Comparison of ENCODE assay signal across 17 cellular contexts in the genomic region with DNA sequence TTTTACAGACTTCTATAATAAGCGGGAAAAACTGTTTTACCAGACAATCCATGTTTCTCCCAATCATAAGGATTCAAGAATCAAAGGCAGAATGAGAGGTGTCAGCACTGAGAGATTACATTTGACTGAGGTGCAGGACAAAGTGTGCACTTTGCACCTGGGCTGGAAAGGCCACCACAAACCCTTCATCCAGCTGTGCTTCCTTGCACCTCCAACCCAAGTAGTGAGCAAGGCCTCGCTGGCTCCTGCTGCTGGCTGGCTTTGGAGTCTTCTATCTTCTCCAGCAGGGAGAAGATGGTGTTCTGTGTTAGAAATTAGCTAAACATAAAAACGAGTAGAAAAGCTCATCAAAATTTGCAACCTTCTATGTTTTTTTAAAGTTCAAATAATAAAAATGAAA.
A peak's percentile ranks its signal among the peaks of the same experiment; 100 is the strongest.
DNase-seq lines count a peak whose midpoint lies in the region; ATAC-seq, FAIRE-seq and TF ChIP-seq lines count a peak whose summit lies in the region.
"Had no signal": no experiment of that assay in that cellular context is flagged by ENCODE, and none has a peak within 500 bp of the region (broad histone marks: within the 10 kb centered on the region; RNA-seq: fewer than 3 reads in every experiment).

No MANE protein-coding gene starts in this region.

- no peak overlapping the region for H3K14ac ChIP-seq in H9 (ENCODE audit: insufficient read depth, low read length)

- H3K79me2 ChIP-seq in H9 (ENCODE audit: insufficient read depth, low read length): no peaks in the 10 kb centered on the region; the same call in 1 of the 2 replicates
- H3K79me2 ChIP-seq in PC-3 (ENCODE audit: low read length): no peaks in the 10 kb centered on the region
- peaks cover 87% of the 10 kb centered on the region for H3K79me2 ChIP-seq in hepatocyte

- no peak overlapping the region for H2BK15ac ChIP-seq in H9 (ENCODE audit: low read depth, low read length)

- no peaks in the 10 kb centered on the region for H3F3A ChIP-seq in PC-3 (ENCODE audit: low read length, unreplicated experiment)

- H3K4ac ChIP-seq in H9 (ENCODE audit: low read depth, low read length): no peak overlapping the region

- H3K9me3 Mint-ChIP-seq in H9: peaks cover 14 to 15% of the 10 kb centered on the region in 2 experiments

- no peak overlapping the region for H2BK20ac ChIP-seq in H9 (ENCODE audit: low read depth, low read length, poor library complexity, severe bottlenecking)

- no peak overlapping the region for H3T11ph ChIP-seq in H9 (ENCODE audit: low read length)

- no peaks in the 10 kb centered on the region for H4K20me1 ChIP-seq in H9 (ENCODE audit: control insufficient read depth, insufficient read depth, insufficient read length)
- no peaks in the 10 kb centered on the region for H4K20me1 ChIP-seq in PC-3 (ENCODE audit: low read length)
- no peaks in the 10 kb centered on the region for H4K20me1 ChIP-seq in hepatocyte (ENCODE audit: insufficient read depth, poor library complexity, severe bottlenecking)

- intact Hi-C loops in PC-3 (cut with micrococcal nuclease): no loop called here

- H2AK5ac ChIP-seq in H9 (ENCODE audit: insufficient read length, low read length): no peak overlapping the region

- no peak overlapping the region for H3K4me2 ChIP-seq in H9 (ENCODE audit: insufficient read depth, insufficient read length, low read length)
- H3K4me2 ChIP-seq in PC-3 (ENCODE audit: low read length): no peak overlapping the region
- peak overlapping the region; percentile 2 for H3K4me2 ChIP-seq in hepatocyte
- H3K4me2 ChIP-seq: SK-N-SH had no signal

- H3K9ac ChIP-seq in H9 (ENCODE audit: extremely low read depth, insufficient read length, low read length) (no peak overlapping the region), PC-3 (ENCODE audit: low read length) (no peak overlapping the region)
- H3K9ac ChIP-seq: SK-N-SH had no signal

- H4K5ac ChIP-seq in H9 (ENCODE audit: insufficient read length, low read depth, low read length): no peak overlapping the region

- no peaks in the 10 kb centered on the region for H3K9me2 ChIP-seq in PC-3 (replicated peaks; ENCODE audit: low read length)
- H3K9me2 ChIP-seq in hepatocyte (replicated peaks; ENCODE audit: insufficient read depth): no peaks in the 10 kb centered on the region
- H3K9me2 ChIP-seq: SK-N-SH had no signal

- no peak overlapping the region for H4K8ac ChIP-seq in H9 (replicated peaks; ENCODE audit: insufficient read length, low read depth, low read length)

- no peak overlapping the region for H2BK5ac ChIP-seq in H9 (ENCODE audit: insufficient read length, low read length)

- DNase-seq in H9: no peak
- DNase-seq in PC-3: no peak
- DNase-seq in hepatocyte (ENCODE audit: low spot score): peak; percentile 7
- DNase-seq in small intestine: peak; percentile 38
- no peak for DNase-seq in NCI-H128 (lab: John Stamatoyannopoulos, UW; ENCODE audit: unreplicated experiment)
- no peak for DNase-seq in stimulated activated CD4-positive, alpha-beta T cell treated with anti-CD3 and anti-CD28 coated beads, Interleukin-4, amount 100 ng/mL, for 24 hours
- no peak for DNase-seq in NCI-H1105 treated with DMSO at 0.1 percent for 48 hours (lab: John Stamatoyannopoulos, UW)
- DNase-seq: DMS79; MG63; NCI-H187; NCI-H226; NCI-H526; NK-92 treated with Interleukin-12 subunit alpha and Interleukin-12 subunit beta, amount 100 ng/mL, for 24 hours; SHP77 had no signal

- H3K4me3 ChIP-seq in PC-3 (ENCODE audit: low read length) (no peak overlapping the region), hepatocyte (no peak overlapping the region), small intestine (ENCODE audit: low read depth in 1 of 2, low read length in 2 of 2) (no peak overlapping the region)
- H3K4me3 ChIP-seq: MG63 had no signal

- CTCF ChIA-PET in PC-3 (lab: Charles Lee): no interaction called here

- POLR2A ChIA-PET in PC-3 (lab: Charles Lee; ENCODE audit: unreplicated experiment): no interaction called here

- no peak overlapping the region for H3K23ac ChIP-seq in H9 (ENCODE audit: insufficient read length, low read depth, low read length)

- H3K56ac ChIP-seq in H9 (ENCODE audit: insufficient read length, low read depth, low read length): no peak overlapping the region

- H2BK12ac ChIP-seq in H9 (ENCODE audit: insufficient read length, low read depth, low read length): no peak overlapping the region

- no peak overlapping the region for H4K91ac ChIP-seq in H9 (ENCODE audit: insufficient read length, low read depth, low read length)

- H3K18ac ChIP-seq in H9 (ENCODE audit: insufficient read length, low read depth, low read length): no peak overlapping the region

- H2AFZ ChIP-seq in H9 (ENCODE audit: low read length) (no peak overlapping the region), PC-3 (ENCODE audit: low read length) (no peak overlapping the region), hepatocyte (no peak overlapping the region)

- peaks cover 23 to 31% (median 27%) of the 10 kb centered on the region in 3 experiments for H3K36me3 Mint-ChIP-seq in H9 (ENCODE audit: insufficient read depth in 1 of 3, low read depth in 3 of 3)

- H3K4me1 ChIP-seq in H9 (ENCODE audit: insufficient read depth, low read length): no peaks in the 10 kb centered on the region
- no peaks in the 10 kb centered on the region for H3K4me1 ChIP-seq in PC-3 (ENCODE audit: insufficient read depth, low read length)
- H3K4me1 ChIP-seq in hepatocyte (ENCODE audit: insufficient read depth): peaks cover 5% of the 10 kb centered on the region
- no peaks in the 10 kb centered on the region for H3K4me1 ChIP-seq in small intestine (ENCODE audit: control insufficient read depth in 2 of 2, insufficient read depth in 1 of 2, low read depth in 1 of 2, low read length in 1 of 2)

- peaks cover 0 to 2% of the 10 kb centered on the region in 2 experiments; a peak in 1 of 4 replicates for H3K4me1 Mint-ChIP-seq in H9

- no TSS peak for BruUV-seq in PC-3 (replicated peaks; lab: Mats Ljungman, UMichigan)

- no peak overlapping the region for H3K27ac ChIP-seq in H9 (ENCODE audit: insufficient read length, low read depth, low read length)
- no peak overlapping the region for H3K27ac ChIP-seq in PC-3 (ENCODE audit: low read length)
- no peak overlapping the region for H3K27ac ChIP-seq in hepatocyte
- no peak overlapping the region for H3K27ac ChIP-seq in small intestine (ENCODE audit: low read depth in 1 of 2, low read length in 1 of 2)
- H3K27ac ChIP-seq: C4-2B had no signal

- H3K9me3 ChIP-seq in H9 (ENCODE audit: control insufficient read depth, low read depth, low read length): peaks cover 6% of the 10 kb centered on the region
- no peaks in the 10 kb centered on the region for H3K9me3 ChIP-seq in PC-3 (ENCODE audit: low read length)
- no peaks in the 10 kb centered on the region for H3K9me3 ChIP-seq in hepatocyte (ENCODE audit: low read depth)
- no peaks in the 10 kb centered on the region for H3K9me3 ChIP-seq in small intestine (ENCODE audit: control insufficient read depth, low read depth)
- H3K9me3 ChIP-seq: SK-N-SH had no signal

- H3K4me3 Mint-ChIP-seq in H9: no peak overlapping the region

- no CpG with 5 or more reads among the region's 3 CpGs for WGBS in H9 (ENCODE audit: extremely low coverage, insufficient read length, low lambda C conversion rate)
- WGBS in hepatocyte (ENCODE audit: low lambda C conversion rate, missing lambda C conversion rate): 86% methylated on average over 3 of the region's 3 CpGs
- WGBS in small intestine, 3 donors: 60 to 74% (median 70%) methylated on average over 3 of the region's 3 CpGs

- no peaks in the 10 kb centered on the region for H3K27me3 Mint-ChIP-seq in H9 (ENCODE audit: low read depth)

- H3K27me3 ChIP-seq in H9 (ENCODE audit: insufficient read depth, low read length) (no peaks in the 10 kb centered on the region), PC-3 (ENCODE audit: low read length) (no peaks in the 10 kb centered on the region), hepatocyte (no peaks in the 10 kb centered on the region), small intestine (ENCODE audit: control insufficient read depth in 2 of 2, insufficient read depth in 2 of 2, low read length in 2 of 2) (no peaks in the 10 kb centered on the region)
- H3K27me3 ChIP-seq: MG63 had no signal

- H3K79me1 ChIP-seq in H9 (ENCODE audit: insufficient read depth, low read depth, low read length, poor library complexity, severe bottlenecking): peaks cover 4% of the 10 kb centered on the region

- TF ChIP-seq CTCF in H9 (conservative IDR thresholded peaks at IDR 0.05) (peak; percentile 25; the same call in 1 of the 3 replicates), PC-3 (conservative IDR thresholded peaks at IDR 0.05; ENCODE audit: low read depth, low read length) (0 out of 2 replicates have a peak, but pooled peaks have one; percentile 14), hepatocyte (IDR thresholded peaks at IDR 0.05; ENCODE audit: poor library complexity) (no peak)

- H3K36me3 ChIP-seq in PC-3 (ENCODE audit: low read depth, low read length): 0 out of 2 replicates have a peak, but pooled peaks cover 2% of the 10 kb centered on the region
- no peaks in the 10 kb centered on the region for H3K36me3 ChIP-seq in hepatocyte (replicated peaks; ENCODE audit: insufficient read depth, low read depth)
- H3K36me3 ChIP-seq in small intestine (ENCODE audit: control insufficient read depth in 2 of 2, insufficient read depth in 2 of 2, low read length in 2 of 2): no peaks in the 10 kb centered on the region
- H3K36me3 ChIP-seq: MG63 had no signal

- ATAC-seq in PC-3: no peak

- H2BK120ac ChIP-seq in H9 (ENCODE audit: low read depth, low read length, poor library complexity, severe bottlenecking): no peak overlapping the region

- H3K23me2 ChIP-seq in H9 (ENCODE audit: insufficient read length, low read depth, low read length, poor library complexity, severe bottlenecking): no peaks in the 10 kb centered on the region

- H3K27ac Mint-ChIP-seq in H9: no peak overlapping the region

- no peak for FAIRE-seq in small intestine (lab: Jason Lieb, UNC)
- FAIRE-seq: H54 had no signal

Comparison
In these comparisons a context has a peak if more than half of its experiments do, and no peak if none do; other contexts are left out.
1. DNase-seq: peak in hepatocyte (single experiment) and small intestine (single experiment); none in H9 (single experiment), PC-3 (single experiment), NCI-H128 (single experiment), stimulated activated CD4-positive, alpha-beta T cell treated with anti-CD3 and anti-CD28 coated beads, Interleukin-4, amount 100 ng/mL, for 24 hours (single experiment) and NCI-H1105 treated with DMSO at 0.1 percent for 48 hours (single experiment).